ENCODE assay signal across 22 cellular contexts in the genomic region with DNA sequence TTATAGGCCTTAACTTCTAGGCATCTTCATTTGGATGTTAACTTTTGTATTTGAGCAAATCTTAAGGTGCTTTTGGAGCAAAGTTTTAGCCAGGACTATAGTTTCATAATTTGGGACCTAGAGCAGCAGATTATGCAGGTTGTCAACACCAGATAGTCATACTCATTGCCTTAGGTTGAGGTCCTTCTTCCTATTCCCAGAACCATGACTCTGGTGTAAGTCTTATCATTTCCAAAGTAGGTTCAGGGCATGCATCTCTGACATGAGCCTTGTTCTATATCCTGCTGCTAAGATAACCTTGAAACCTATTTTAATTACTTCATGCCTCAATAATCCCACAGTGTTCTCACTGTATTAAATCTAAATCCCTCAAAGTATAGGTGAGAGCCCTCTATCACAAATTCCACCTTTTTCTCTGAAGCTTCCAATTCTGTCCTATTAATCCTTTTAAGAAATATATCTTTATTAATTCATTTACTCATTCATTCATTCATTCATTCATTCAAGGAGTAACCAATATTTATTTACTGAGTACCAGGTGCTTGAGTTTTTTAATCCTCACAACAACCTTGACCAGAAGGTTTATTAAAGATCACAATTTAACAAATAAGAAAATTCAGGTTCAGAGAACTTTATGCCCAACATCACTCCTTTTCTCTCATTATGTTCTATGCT.
"Had no signal": no experiment of that assay in that cellular context is flagged by ENCODE, and none has a peak within 500 bp of the region (broad histone marks: within the 10 kb centered on the region; RNA-seq: fewer than 3 reads in every experiment).

No MANE protein-coding gene starts in this region.

- H3K27me3 ChIP-seq: adrenal gland had no signal

- H3K4me3 ChIP-seq: adrenal gland had no signal

- H3K9me3 ChIP-seq: adrenal gland had no signal

- H3K27ac ChIP-seq: adrenal gland, WERI-Rb-1 had no signal

- H3K36me3 ChIP-seq: adrenal gland had no signal

- ATAC-seq: activated CD4-positive, alpha-beta T cell treated with anti-CD3 and anti-CD28 coated beads for 36 hours; T-helper 17 cell had no signal

- DNase-seq: activated CD4-positive, alpha-beta memory T cell treated with anti-CD3 and anti-CD28 coated beads, Interleukin-2, amount 10 ng/mL, durations not matched to agents 7 days and 5 days; activated CD4-positive, alpha-beta T cell treated with anti-CD3 and anti-CD28 coated beads for 36 hours; activated CD4-positive, alpha-beta T cell treated with anti-CD3 and anti-CD28 coated beads, Interleukin-2, amount 50 U/mL, for 1 hour; activated gamma-delta T cell; activated naive CD4-positive, alpha-beta T cell treated with anti-CD3 and anti-CD28 coated beads for 36 hours; activated naive CD8-positive, alpha-beta T cell treated with anti-CD3 and anti-CD28 coated beads for 36 hours; activated T-cell treated with anti-CD3 and anti-CD28 coated beads for 4 hours; activated T-cell treated with anti-CD3 and anti-CD28 coated beads, Interleukin-2, amount 50 U/mL, for 48 hours; adrenal gland; anterior cingulate cortex; cerebellar nuclear complex; NCI-H1092 treated with DMSO at 0.1 percent for 48 hours; NCI-H1417 treated with DMSO at 0.1 percent for 48 hours; NCI-H1694 treated with DMSO at 0.1 percent for 48 hours; NCI-H2029 treated with DMSO at 0.1 percent for 48 hours; NCI-H345; NCI-H510A; NCI-H526 treated with DMSO at 0.1 percent for 48 hours; SIG-M5; T-helper 17 cell; T-helper 9 cell; WERI-Rb-1 had no signal
